In the genomic region with DNA sequence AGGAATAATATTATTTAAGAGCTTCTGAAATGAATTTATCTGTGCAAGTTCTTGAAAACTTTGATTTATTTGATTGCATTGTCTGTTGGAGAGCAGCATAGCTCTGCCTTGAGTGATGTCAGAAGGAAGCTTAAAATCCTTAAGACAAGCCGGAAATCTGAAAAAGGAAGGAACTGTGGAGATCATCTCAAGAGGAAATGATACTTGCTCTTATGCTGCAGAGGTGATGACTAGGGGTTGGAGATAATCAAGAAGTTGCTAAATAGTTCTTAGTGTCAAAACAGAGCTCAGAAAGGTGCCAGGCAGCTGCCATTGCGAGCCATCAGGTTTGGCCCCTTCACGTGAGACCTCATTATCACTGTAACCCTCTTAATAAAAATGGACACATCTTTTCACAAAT, we compare ENCODE assay signal across 11 cellular contexts. TPM values are rescaled to one million over a fixed set of nuclear protein-coding genes. Genes with fewer than 3 reads are reported as not detected.
DNase-seq lines count a peak whose midpoint lies in the region; ATAC-seq and TF ChIP-seq lines count a peak whose summit lies in the region.
"Had no signal": no experiment of that assay in that cellular context is flagged by ENCODE, and none has a peak within 500 bp of the region (broad histone marks: within the 10 kb centered on the region; RNA-seq: fewer than 3 reads in every experiment).

No MANE protein-coding gene starts in this region.

- TF ChIP-seq CTCF in uterus (IDR thresholded peaks at IDR 0.05), result no peak

- H2BK5ac ChIP-seq in mesendoderm (ENCODE audit: low read length), result no peak overlapping the region

- no CpG with 5 or more reads among the region's 3 CpGs for WGBS in mesendoderm (ENCODE audit: extremely low coverage, insufficient coverage, low lambda C conversion rate)

- H3K4ac ChIP-seq in mesendoderm (ENCODE audit: low read depth, low read length), result no peak overlapping the region

- TF ChIP-seq POLR2A in uterus (IDR thresholded peaks at IDR 0.05) (no peak), erythroblast (IDR thresholded peaks at IDR 0.05; ENCODE audit: low read length) (no peak)

- H2BK15ac ChIP-seq in mesendoderm (replicated peaks; ENCODE audit: low read depth), result no peak overlapping the region

- peak overlapping the region; percentile 79 for H3K27ac ChIP-seq in caudate nucleus (ENCODE audit: low read depth, low read length)
- H3K27ac ChIP-seq in mesendoderm (ENCODE audit: low read depth, low read length), result no peak overlapping the region
- H3K27ac ChIP-seq in uterus, result peak overlapping the region; percentile 33 to 77
- H3K27ac ChIP-seq: RWPE1 had no signal

- H3K79me1 ChIP-seq in mesendoderm (ENCODE audit: low read length), result no peaks in the 10 kb centered on the region

- H3K9me3 ChIP-seq in uterus (no peaks in the 10 kb centered on the region), HAP-1 (no peaks in the 10 kb centered on the region)

- peak; percentile 23 for ATAC-seq in Right ventricle myocardium inferior

- no peak for DNase-seq in Right ventricle myocardium inferior (ENCODE audit: missing footprints)
- DNase-seq in cardiac septum (ENCODE audit: low spot score), result no peak
- DNase-seq in caudate nucleus (lab: John Stamatoyannopoulos, UW), result no peak
- DNase-seq in mesendoderm, result peak; percentile 51
- peak in 1 of 2 donors; percentile 4 for DNase-seq in uterus
- no peak for DNase-seq in NCI-H345 treated with DMSO at 0.1 percent for 48 hours (lab: John Stamatoyannopoulos, UW; ENCODE audit: unreplicated experiment)
- no peak for DNase-seq in HAP-1 (ENCODE audit: low spot score in 2 of 2)
- no peak for DNase-seq in erythroblast (lab: John Stamatoyannopoulos, UW)
- DNase-seq: small intestine; stimulated activated CD8-positive, alpha-beta memory T cell treated with anti-CD3 and anti-CD28 coated beads, Interleukin-4, amount 100 ng/mL, for 48 hours had no signal

- H3K56ac ChIP-seq in mesendoderm (ENCODE audit: low read length), result no peak overlapping the region

- H3K4me3 ChIP-seq in mesendoderm (ENCODE audit: low read length) (no peak overlapping the region), uterus (no peak overlapping the region), HAP-1 (no peak overlapping the region)

- no peak overlapping the region for H2BK120ac ChIP-seq in mesendoderm (ENCODE audit: low read depth, low read length)

- H3K4me1 ChIP-seq in mesendoderm (ENCODE audit: control insufficient read depth, low read depth, low read length) (peaks cover 2% of the 10 kb centered on the region), uterus (peaks cover 0 to 9% of the 10 kb centered on the region in 2 donors), HAP-1 (no peaks in the 10 kb centered on the region)

- no peak overlapping the region for H4K8ac ChIP-seq in mesendoderm (ENCODE audit: low read depth, low read length)

- no peaks in the 10 kb centered on the region for H3K79me2 ChIP-seq in mesendoderm (ENCODE audit: control insufficient read depth, insufficient read depth, low read length)

- in situ Hi-C loops in HAP-1 (cut with MboI; ENCODE audit: low sequenced_read_pairs), result no loop called here

- no peak overlapping the region for H3K18ac ChIP-seq in mesendoderm (ENCODE audit: low read length)

- H4K5ac ChIP-seq in mesendoderm (ENCODE audit: low read length), result no peak overlapping the region

- no peaks in the 10 kb centered on the region for H3K27me3 ChIP-seq in mesendoderm (ENCODE audit: insufficient read depth, low read length, poor library complexity)
- no peaks in the 10 kb centered on the region for H3K27me3 ChIP-seq in uterus
- no peaks in the 10 kb centered on the region for H3K27me3 ChIP-seq in HAP-1 (ENCODE audit: low read depth)

- H3K9ac ChIP-seq in mesendoderm (ENCODE audit: low read length), result no peak overlapping the region

- intact Hi-C loops in Right ventricle myocardium inferior (cut with DNase I) (no loop called here), cardiac septum (cut with DNase I) (no loop called here), uterus (cut with DNase I; ENCODE audit: low total_unique reads) (no loop called here)

- H3K36me3 ChIP-seq in mesendoderm (ENCODE audit: control insufficient read depth, insufficient read depth, low read length), result no peaks in the 10 kb centered on the region
- no peaks in the 10 kb centered on the region for H3K36me3 ChIP-seq in uterus
- no peaks in the 10 kb centered on the region; the same call in 1 of the 2 replicates for H3K36me3 ChIP-seq in HAP-1 (replicated peaks)

- no peak overlapping the region for H3K4me2 ChIP-seq in mesendoderm (ENCODE audit: low read length)

- H3K23ac ChIP-seq in mesendoderm (ENCODE audit: low read length), result no peak overlapping the region

- no peak overlapping the region for H2AK5ac ChIP-seq in mesendoderm (ENCODE audit: low read length)

RNA-seq across cellular contexts. Expression of gene VILL, which starts 34.7 kb away (rescaled TPM):
- total RNA-seq in Right ventricle myocardium inferior (4.4 TPM), cardiac septum (2.6 TPM), uterus (10 to 100 TPM in 1 of 4 donors, 1 to 10 TPM in 3; 1.8 to 18.7 (median 6.3) TPM)
- 1.9 TPM for polyA plus RNA-seq in mesendoderm (2013, experiment 1 of 2)
- polyA plus RNA-seq in mesendoderm (2013, experiment 2 of 2), result 2.2 TPM
